In the genomic region with DNA sequence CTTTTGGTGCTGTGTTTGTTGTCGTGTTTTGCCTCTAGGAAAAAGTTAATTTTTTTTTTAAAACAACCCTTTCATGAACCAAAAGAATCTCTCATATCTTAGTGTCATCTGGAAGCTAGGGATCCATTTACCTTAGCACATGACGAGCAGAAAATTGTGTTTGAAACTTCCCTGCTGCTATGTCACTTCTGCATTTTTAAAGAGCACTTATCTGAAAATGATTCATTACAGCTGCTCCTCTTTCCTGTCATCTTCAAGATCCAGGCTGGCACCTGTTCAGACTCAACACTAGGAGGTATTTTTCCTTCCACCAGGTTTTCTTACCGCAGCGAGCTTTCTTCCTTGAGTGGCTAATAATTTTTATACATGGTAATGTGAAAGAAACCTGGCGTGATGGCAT, we compare ENCODE assay signal across 16 cellular contexts.
"Had no signal": no experiment of that assay in that cellular context is flagged by ENCODE, and none has a peak within 500 bp of the region (broad histone marks: within the 10 kb centered on the region; RNA-seq: fewer than 3 reads in every experiment).

No MANE protein-coding gene starts in this region.

- DNase-seq: activated CD4-positive, CD25-positive, alpha-beta regulatory T cell treated with anti-CD3 and anti-CD28 coated beads, Interleukin-2, amount 50 U/mL, for 72 hours; activated naive CD4-positive, alpha-beta T cell treated with Interleukin-2 at 50 U/mL for 16 hours; activated T-cell treated with anti-CD3 and anti-CD28 coated beads for 4 hours; anterior cingulate cortex; effector memory CD4-positive, alpha-beta T cell; foreskin keratinocyte; stimulated activated CD4-positive, alpha-beta T cell treated with anti-CD3 and anti-CD28 coated beads, Interleukin-4, amount 100 ng/mL, for 24 hours; stimulated activated naive CD8-positive, alpha-beta T cell treated with anti-CD3 and anti-CD28 coated beads, Interleukin-15, Interleukin-2, amounts not matched to agents 100 U/mL and 50 U/mL, for 24 hours; upper lobe of left lung had no signal

- H3K27ac ChIP-seq: foreskin keratinocyte, right atrium auricular region, skin epidermis, upper lobe of left lung had no signal

- H3K4me3 Mint-ChIP-seq: activated T-helper 17 cell treated with anti-CD3 and anti-CD28 coated beads, Interleukin-2, amount 50 U/mL, for 72 hours; dendritic cell treated with granulocyte-macrophage colony-stimulating factor and Interleukin-4, amounts not matched to agents 40 ng/mL and 50 ng/mL, for 4 days; nephron; T-helper 2 cell treated with Interferon-gamma antibody and Interleukin-4, amounts not matched to agents 5 μg/mL and 100 μg/mL, for 36 hours had no signal

- H3K27me3 Mint-ChIP-seq: progenitor cell of endocrine pancreas had no signal

- H3K36me3 ChIP-seq: right atrium auricular region, upper lobe of left lung had no signal

- H3K27ac Mint-ChIP-seq: activated T-helper 17 cell treated with anti-CD3 and anti-CD28 coated beads, Interleukin-2, amount 50 U/mL, for 72 hours; dendritic cell treated with granulocyte-macrophage colony-stimulating factor and Interleukin-4, amounts not matched to agents 40 ng/mL and 50 ng/mL, for 4 days; nephron; progenitor cell of endocrine pancreas; T-helper 2 cell treated with Interferon-gamma antibody and Interleukin-4, amounts not matched to agents 5 μg/mL and 100 μg/mL, for 36 hours had no signal

- H3K4me1 ChIP-seq: foreskin keratinocyte, right atrium auricular region, upper lobe of left lung had no signal

- H3K9me3 ChIP-seq: right atrium auricular region, upper lobe of left lung had no signal

- H3K9me3 Mint-ChIP-seq: activated T-helper 17 cell treated with anti-CD3 and anti-CD28 coated beads, Interleukin-2, amount 50 U/mL, for 72 hours; dendritic cell treated with granulocyte-macrophage colony-stimulating factor and Interleukin-4, amounts not matched to agents 40 ng/mL and 50 ng/mL, for 4 days; nephron; T-helper 2 cell treated with Interferon-gamma antibody and Interleukin-4, amounts not matched to agents 5 μg/mL and 100 μg/mL, for 36 hours had no signal

- H3K27me3 ChIP-seq: right atrium auricular region, upper lobe of left lung had no signal

- H3K4me3 ChIP-seq: right atrium auricular region, skin epidermis, upper lobe of left lung had no signal

- ATAC-seq: activated T-helper 17 cell treated with anti-CD3 and anti-CD28 coated beads, Interleukin-2, amount 50 U/mL, for 72 hours; foreskin keratinocyte; stimulated activated naive CD8-positive, alpha-beta T cell treated with anti-CD3 and anti-CD28 coated beads, Interleukin-15, Interleukin-2, amounts not matched to agents 100 U/mL and 50 U/mL, for 24 hours had no signal
